In the genomic region with DNA sequence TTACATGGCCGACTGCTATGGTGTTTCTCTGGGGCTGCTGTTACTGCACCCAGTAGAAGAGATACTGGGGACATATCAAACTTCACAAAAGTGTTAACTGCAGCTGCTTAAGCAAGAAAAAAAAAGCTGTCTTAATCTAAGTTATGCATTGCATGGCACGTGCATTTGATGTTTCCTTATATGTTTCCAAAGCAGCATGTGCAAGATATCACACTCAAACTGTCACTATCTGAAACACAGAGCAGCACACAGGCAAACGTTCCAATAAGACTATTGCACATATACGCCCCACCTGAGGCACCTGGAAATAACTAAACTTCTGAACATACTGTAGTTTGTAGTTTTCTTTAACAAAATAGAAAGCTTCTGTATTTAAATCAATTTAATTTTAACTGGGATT, we compare ENCODE assay signal across 25 cellular contexts.
"Had no signal": no experiment of that assay in that cellular context is flagged by ENCODE, and none has a peak within 500 bp of the region (broad histone marks: within the 10 kb centered on the region; RNA-seq: fewer than 3 reads in every experiment).

No MANE protein-coding gene starts in this region.

- H3K9ac ChIP-seq: parathyroid adenoma had no signal

- H3K36me3 Mint-ChIP-seq: mesothelial cell of epicardium; naive B cell; natural killer cell; stimulated activated memory B cell treated with anti-CD40 and anti-IgM and Interleukin-4, amounts not matched to agents 10 μg/mL and 1 μg/mL and 100 μg/mL, for 72 hours; type B pancreatic cell had no signal

- H3K4me1 ChIP-seq: parathyroid adenoma, right atrium auricular region, right lobe of liver, tibial nerve, uterus had no signal

- H3K27ac Mint-ChIP-seq: mesothelial cell of epicardium; naive B cell; natural killer cell; stimulated activated memory B cell treated with anti-CD40 and anti-IgM and Interleukin-4, amounts not matched to agents 10 μg/mL and 1 μg/mL and 100 μg/mL, for 72 hours; stimulated activated naive CD8-positive, alpha-beta T cell treated with anti-CD3 and anti-CD28 coated beads, Interleukin-15, amount 100 ng/mL, for 72 hours; type B pancreatic cell had no signal

- H3K9me3 Mint-ChIP-seq: stimulated activated memory B cell treated with anti-CD40 and anti-IgM and Interleukin-4, amounts not matched to agents 10 μg/mL and 1 μg/mL and 100 μg/mL, for 72 hours; type B pancreatic cell had no signal

- H3K27me3 ChIP-seq: right atrium auricular region, right lobe of liver, tibial nerve, uterus had no signal

- FAIRE-seq: kidney had no signal

- H3K27ac ChIP-seq: left ventricle myocardium inferior, parathyroid adenoma, right atrium auricular region, right lobe of liver, tibial nerve, uterus had no signal

- H3K4me1 Mint-ChIP-seq: naive B cell; natural killer cell; stimulated activated memory B cell treated with anti-CD40 and anti-IgM and Interleukin-4, amounts not matched to agents 10 μg/mL and 1 μg/mL and 100 μg/mL, for 72 hours; stimulated activated naive CD8-positive, alpha-beta T cell treated with anti-CD3 and anti-CD28 coated beads, Interleukin-15, amount 100 ng/mL, for 72 hours had no signal

- H3K9me3 ChIP-seq: left ventricle myocardium inferior, right atrium auricular region, right lobe of liver, tibial nerve, uterus had no signal

- H3K36me3 ChIP-seq: left ventricle myocardium inferior, right atrium auricular region, right lobe of liver, tibial nerve, uterus had no signal

- H3K4me3 Mint-ChIP-seq: mesothelial cell of epicardium; naive B cell; natural killer cell; stimulated activated memory B cell treated with anti-CD40 and anti-IgM and Interleukin-4, amounts not matched to agents 10 μg/mL and 1 μg/mL and 100 μg/mL, for 72 hours; stimulated activated naive CD8-positive, alpha-beta T cell treated with anti-CD3 and anti-CD28 coated beads, Interleukin-15, amount 100 ng/mL, for 72 hours; type B pancreatic cell had no signal

- DNase-seq: hippocampal formation; kidney; left colon; left ventricle myocardium inferior; mesendoderm; naive B cell; natural killer cell; nucleus accumbens; right lobe of liver; stimulated activated CD4-positive, alpha-beta T cell treated with anti-CD3 and anti-CD28 coated beads, Interleukin-1b, Interleukin-23, amount 100 ng/mL, for 48 hours; stimulated activated CD4-positive, alpha-beta T cell treated with anti-CD3 and anti-CD28 coated beads, Interleukin-2, amount 100 ng/mL, for 48 hours; stimulated activated CD4-positive, alpha-beta T cell treated with anti-CD3 and anti-CD28 coated beads, Interleukin-4, amount 100 ng/mL, for 4 hours; stimulated activated CD8-positive, alpha-beta memory T cell treated with anti-CD3 and anti-CD28 coated beads, Interleukin-4, amount 100 ng/mL, for 48 hours; stimulated activated naive CD4-positive, alpha-beta T cell treated with Interleukin-2 at 50 U/mL for 16 hours; stimulated activated naive CD8-positive, alpha-beta T cell treated with anti-CD3 and anti-CD28 coated beads, Interleukin-15, amount 100 ng/mL, for 72 hours; substantia nigra; uterus had no signal

- H3K4me2 ChIP-seq: smooth muscle cell had no signal

- H3K27me3 Mint-ChIP-seq: naive B cell; stimulated activated memory B cell treated with anti-CD40 and anti-IgM and Interleukin-4, amounts not matched to agents 10 μg/mL and 1 μg/mL and 100 μg/mL, for 72 hours; stimulated activated naive CD8-positive, alpha-beta T cell treated with anti-CD3 and anti-CD28 coated beads, Interleukin-15, amount 100 ng/mL, for 72 hours; type B pancreatic cell had no signal

- H2AFZ ChIP-seq: parathyroid adenoma had no signal

- H3K4me3 ChIP-seq: left ventricle myocardium inferior, lung, right atrium auricular region, right lobe of liver, smooth muscle cell, tibial nerve, uterus had no signal

- ATAC-seq: left colon; natural killer cell; right lobe of liver; stimulated activated memory B cell treated with anti-CD40 and anti-IgM and Interleukin-4, amounts not matched to agents 10 μg/mL and 1 μg/mL and 100 μg/mL, for 72 hours; stimulated activated naive CD8-positive, alpha-beta T cell treated with anti-CD3 and anti-CD28 coated beads, Interleukin-15, amount 100 ng/mL, for 72 hours had no signal

- H3K79me2 ChIP-seq: parathyroid adenoma had no signal
